8 cellular contexts compared by ENCODE assay signal in genomic region chr12:7130537-7130790, GRCh38. TPM values are rescaled to one million over a fixed set of nuclear protein-coding genes. Genes with fewer than 3 reads are reported as not detected.
DNase-seq lines count a peak whose midpoint lies in the region; ATAC-seq and TF ChIP-seq lines count a peak whose summit lies in the region.

No MANE protein-coding gene starts in this region.

- H3K4me1 ChIP-seq in Caco-2: peaks cover 30% of the 10 kb centered on the region
- peaks cover 12% of the 10 kb centered on the region for H3K4me1 ChIP-seq in HUES64 (ENCODE audit: insufficient read depth, low read length)
- peaks cover 28 to 32% of the 10 kb centered on the region in 2 donors for H3K4me1 ChIP-seq in duodenal mucosa (ENCODE audit: control insufficient read depth in 1 of 2, insufficient read depth in 2 of 2, low read length in 2 of 2)

- H3K36me3 Mint-ChIP-seq in Caco-2 (ENCODE audit: insufficient read depth, unreplicated experiment): peaks cover 27% of the 10 kb centered on the region

- CTCF ChIA-PET in Caco-2 (lab: Charles Lee): interaction anchor here (1.0 to 1.4 kb wide), 2 partner anchors 14 to 21 kb away, joined by 3 to 5 read pairs; partner anchors contain the start of gene C1RL

- H3K4me3 ChIP-seq in Caco-2 (ENCODE audit: low read depth, low read length) (peak overlapping the region; percentile 70), HUES64 (ENCODE audit: low read length) (peak overlapping the region; percentile 80), duodenal mucosa (ENCODE audit: low read depth in 1 of 2, low read length in 2 of 2) (peak overlapping the region; percentile 71 to 80), neural cell (ENCODE audit: low read length) (peak overlapping the region; percentile 85)

- H3K9me3 ChIP-seq in Caco-2 (no peaks in the 10 kb centered on the region), HUES64 (ENCODE audit: insufficient read depth, low read depth, low read length) (no peaks in the 10 kb centered on the region), duodenal mucosa (ENCODE audit: control insufficient read depth in 1 of 2, low read length in 2 of 2) (no peaks in the 10 kb centered on the region), neural cell (ENCODE audit: low read length) (no peaks in the 10 kb centered on the region)

- H3K79me2 ChIP-seq in neural cell (replicated peaks; ENCODE audit: insufficient read depth, low read length): peaks cover 14% of the 10 kb centered on the region

- no peaks in the 10 kb centered on the region for H3F3A ChIP-seq in neural cell (ENCODE audit: insufficient read depth, low read length, poor library complexity, severe bottlenecking)

- WGBS in HUES64: under 1% methylated on average over 9 of the region's 14 CpGs

- H3K27ac ChIP-seq in HUES64 (ENCODE audit: low read depth, low read length) (no peak overlapping the region), duodenal mucosa (ENCODE audit: low read depth, low read length) (peak overlapping the region; percentile 45), neural cell (ENCODE audit: low read length) (peak overlapping the region; percentile 89)

- TF ChIP-seq RAD21 in neural cell (conservative IDR thresholded peaks at IDR 0.05): no peak

- POLR2A ChIA-PET in Caco-2 (lab: Charles Lee): interaction anchor here (0.9 kb wide), 1 partner anchor 22 kb away, joined by 3 read pairs; the partner anchor contains the start of gene C1RL

- no peaks in the 10 kb centered on the region for H4K20me1 ChIP-seq in neural cell (ENCODE audit: insufficient read depth)

- no peak overlapping the region for H3K4me2 ChIP-seq in neural cell (ENCODE audit: low read length)

- no peaks in the 10 kb centered on the region for H3K9me2 ChIP-seq in neural cell (ENCODE audit: insufficient read depth, low read length)

- TF ChIP-seq EP300 in neural cell (conservative IDR thresholded peaks at IDR 0.05; ENCODE audit: poor library complexity, severe bottlenecking): no peak

- intact Hi-C loops in Caco-2 (cut with micrococcal nuclease; ENCODE audit: unreplicated experiment): no loop called here

- H3K27me3 Mint-ChIP-seq in Caco-2 (ENCODE audit: insufficient read depth, unreplicated experiment): no peaks in the 10 kb centered on the region

- peak overlapping the region; percentile 95 for H2AFZ ChIP-seq in neural cell (ENCODE audit: low read depth, low read length)

- TF ChIP-seq CTCF in Caco-2 (IDR thresholded peaks at IDR 0.05; ENCODE audit: insufficient read depth in 1 of 2, low read depth in 1 of 2, low read length in 1 of 2, severe bottlenecking in 1 of 2, unreplicated experiment in 1 of 2): no peak
- TF ChIP-seq CTCF in neural cell (IDR thresholded peaks at IDR 0.05; ENCODE audit: poor library complexity, severe bottlenecking): no peak

- H3K9me3 Mint-ChIP-seq in Caco-2 (ENCODE audit: unreplicated experiment): no peaks in the 10 kb centered on the region

- H3K36me3 ChIP-seq in Caco-2 (ENCODE audit: control insufficient read depth, insufficient read depth, low read length) (peaks cover 2% of the 10 kb centered on the region; the same call in 1 of the 2 replicates), HUES64 (ENCODE audit: insufficient read depth, low read length) (peaks cover 16% of the 10 kb centered on the region), duodenal mucosa (ENCODE audit: control insufficient read depth in 1 of 2, insufficient read depth in 2 of 2, low read length in 2 of 2) (peaks cover 0 to 17% of the 10 kb centered on the region in 2 donors), neural cell (ENCODE audit: insufficient read depth, low read length) (no peaks in the 10 kb centered on the region)

- H3K4me3 Mint-ChIP-seq in Caco-2 (ENCODE audit: unreplicated experiment): peak overlapping the region; percentile 86

- no TSS peak for BruUV-seq in Caco-2 (replicated peaks; lab: Mats Ljungman, UMichigan)

- H3K9ac ChIP-seq in HUES64 (ENCODE audit: low read depth, low read length) (peak overlapping the region; percentile 60), duodenal mucosa (ENCODE audit: low read depth in 1 of 2, low read length in 2 of 2) (peak overlapping the region; percentile 65 to 79), neural cell (ENCODE audit: low read length) (peak overlapping the region; percentile 97)

- ATAC-seq in GM18517 (IDR thresholded peaks at IDR 0.05; ENCODE audit: unreplicated experiment): no peak

- peak overlapping the region; percentile 79 for H3K27ac Mint-ChIP-seq in Caco-2 (ENCODE audit: unreplicated experiment)

- H3K27me3 ChIP-seq in Caco-2 (replicated peaks; ENCODE audit: control insufficient read depth, insufficient read depth, low read length): no peaks in the 10 kb centered on the region
- peaks cover 13% of the 10 kb centered on the region for H3K27me3 ChIP-seq in HUES64 (ENCODE audit: insufficient read depth, low read length)
- H3K27me3 ChIP-seq in duodenal mucosa (ENCODE audit: control insufficient read depth in 1 of 2, insufficient read depth in 2 of 2, low read length in 2 of 2): peaks cover 4 to 5% of the 10 kb centered on the region in 2 donors
- H3K27me3 ChIP-seq in neural cell (ENCODE audit: insufficient read depth, low read depth, low read length): peaks cover 5% of the 10 kb centered on the region

- peaks cover 35% of the 10 kb centered on the region for H3K4me1 Mint-ChIP-seq in Caco-2 (ENCODE audit: low read depth, unreplicated experiment)

- DNase-seq in Caco-2 (no peak), glomerular visceral epithelial cell (ENCODE audit: extremely low spot score) (no peak), iPS-NIHi7 (ENCODE audit: extremely low spot score) (no peak)
- DNase-seq in stimulated activated CD4-positive, alpha-beta T cell treated with anti-CD3 and anti-CD28 coated beads, Interleukin-4, amount 100 ng/mL, for 4 hours: no peak

TF ChIP-seq in neural cell, 6 proteins besides CTCF, POLR2A, EP300 and RAD21:
- TF ChIP-seq SMC3 (conservative IDR thresholded peaks at IDR 0.05; ENCODE audit: poor library complexity): no peak
- no peak for TF ChIP-seq TAF1 (IDR thresholded peaks at IDR 0.05; ENCODE audit: low read depth)
- TF ChIP-seq REST (IDR thresholded peaks at IDR 0.05; ENCODE audit: borderline replicate concordance): no peak
- TF ChIP-seq POLR2AphosphoS5 (IDR thresholded peaks at IDR 0.05): no peak
- no peak for TF ChIP-seq EZH2 (IDR thresholded peaks at IDR 0.05; ENCODE audit: borderline replicate concordance, insufficient read depth, low read length, poor library complexity, severe bottlenecking)
- TF ChIP-seq MXI1 (conservative IDR thresholded peaks at IDR 0.05; ENCODE audit: poor library complexity, severe bottlenecking): no peak

RNA-seq across cellular contexts. Expression of gene CLSTN3, which starts 0.3 kb away (rescaled TPM):
- total RNA-seq in Caco-2 (2022): 40.2 and 44.3 TPM in 2 replicates
- polyA plus RNA-seq in HUES64 (2013, experiment 1 of 2): 16.1 TPM
- polyA plus RNA-seq in HUES64 (2013, experiment 2 of 2): 15.6 TPM
- 55.6 and 61.0 TPM in 2 replicates for polyA plus RNA-seq in neural cell
- polyA minus RNA-seq in neural cell: 98.6 and 110 TPM in 2 replicates

RNA-seq across cellular contexts. Expression of gene RBP5, which starts 1.8 kb away (rescaled TPM):
- 0.86 and 1.8 TPM in 2 replicates for total RNA-seq in Caco-2 (2022)
- polyA plus RNA-seq in HUES64 (2013, experiment 1 of 2): 1.4 TPM
- 1.5 TPM for polyA plus RNA-seq in HUES64 (2013, experiment 2 of 2)
- polyA plus RNA-seq in neural cell: 1.9 TPM in 1 of 2 replicates, not detected in the other
- not detected in 2 replicates for polyA minus RNA-seq in neural cell

RNA-seq across cellular contexts. Expression of gene C1RL, which starts 21.4 kb away (rescaled TPM):
- 38.7 and 40.2 TPM in 2 replicates for total RNA-seq in Caco-2 (2022)
- polyA plus RNA-seq in HUES64 (2013, experiment 1 of 2): 5.0 TPM
- polyA plus RNA-seq in HUES64 (2013, experiment 2 of 2): 8.1 TPM
- 2.1 and 2.8 TPM in 2 replicates for polyA plus RNA-seq in neural cell
- 0.35 and 2.2 TPM in 2 replicates for polyA minus RNA-seq in neural cell

RNA-seq across cellular contexts. Expression of gene C1R, which starts 38.2 kb away (rescaled TPM):
- total RNA-seq in Caco-2 (2022): 3.9 and 4.2 TPM in 2 replicates
- polyA plus RNA-seq in HUES64 (2013, experiment 1 of 2): 4.5 TPM
- 6.3 TPM for polyA plus RNA-seq in HUES64 (2013, experiment 2 of 2)
- 1.7 and 1.9 TPM in 2 replicates for polyA plus RNA-seq in neural cell
- 0.58 and 0.73 TPM in 2 replicates for polyA minus RNA-seq in neural cell

RNA-seq across cellular contexts. Expression of gene PEX5, which starts 59.0 kb away (rescaled TPM):
- 74.5 and 82.7 TPM in 2 replicates for total RNA-seq in Caco-2 (2022)
- 21.6 TPM for polyA plus RNA-seq in HUES64 (2013, experiment 1 of 2)
- 23.5 TPM for polyA plus RNA-seq in HUES64 (2013, experiment 2 of 2)
- 63.9 and 74.5 TPM in 2 replicates for polyA plus RNA-seq in neural cell
- 55.2 and 63.1 TPM in 2 replicates for polyA minus RNA-seq in neural cell
